In the genomic region with DNA sequence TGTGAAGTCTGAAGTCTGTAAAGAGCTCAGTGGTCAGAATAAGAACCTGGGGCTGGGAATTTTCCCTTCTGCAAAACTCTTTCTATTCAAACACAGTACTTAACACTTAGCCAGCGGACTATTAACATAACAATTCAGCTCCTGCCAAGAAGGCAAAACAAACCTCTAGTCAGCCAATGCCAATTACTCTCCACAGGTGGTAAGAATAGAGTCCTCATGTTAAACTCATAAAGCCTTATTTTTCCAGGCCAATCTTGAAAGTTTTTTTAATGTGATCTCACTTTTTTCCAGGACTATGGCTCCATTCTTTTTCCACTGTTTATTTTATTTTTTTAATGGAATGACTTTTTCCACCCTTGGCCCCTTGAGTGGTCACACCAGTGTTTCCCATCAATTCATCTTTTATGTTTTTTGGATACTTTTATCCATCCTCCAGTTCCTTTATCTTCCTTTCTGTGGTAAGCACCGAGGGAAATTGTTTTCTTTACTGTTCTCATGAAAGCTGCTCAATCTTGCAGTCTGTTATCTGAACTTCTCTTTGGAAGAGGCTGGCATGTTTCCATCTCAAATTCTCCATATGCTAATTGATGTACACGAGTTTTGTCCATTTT, we compare ENCODE assay signal across 1 cellular context.
TF ChIP-seq lines count a peak whose summit lies in the region.

No MANE protein-coding gene starts in this region.

TF ChIP-seq in IMR-90, 13 proteins besides CTCF, POLR2A, EP300 and RAD21 (continued from another document):
- TF ChIP-seq MXI1 (IDR thresholded peaks at IDR 0.05; ENCODE audit: borderline replicate concordance, low read depth, low read length) (no peak), BHLHE40 (IDR thresholded peaks at IDR 0.05; ENCODE audit: low read depth, low read length) (no peak), RFX5 (IDR thresholded peaks at IDR 0.05; ENCODE audit: low read depth, low read length) (no peak), NFE2L2 (IDR thresholded peaks at IDR 0.05; ENCODE audit: low read depth, low read length) (no peak), CHD1 (IDR thresholded peaks at IDR 0.05; ENCODE audit: low read depth, low read length) (no peak), MAFK (IDR thresholded peaks at IDR 0.05; ENCODE audit: low read depth, low read length) (no peak), USF2 (IDR thresholded peaks at IDR 0.05; ENCODE audit: low read depth, low read length) (no peak)
